ENCODE assay signal across 1 cellular context in the genomic region with DNA sequence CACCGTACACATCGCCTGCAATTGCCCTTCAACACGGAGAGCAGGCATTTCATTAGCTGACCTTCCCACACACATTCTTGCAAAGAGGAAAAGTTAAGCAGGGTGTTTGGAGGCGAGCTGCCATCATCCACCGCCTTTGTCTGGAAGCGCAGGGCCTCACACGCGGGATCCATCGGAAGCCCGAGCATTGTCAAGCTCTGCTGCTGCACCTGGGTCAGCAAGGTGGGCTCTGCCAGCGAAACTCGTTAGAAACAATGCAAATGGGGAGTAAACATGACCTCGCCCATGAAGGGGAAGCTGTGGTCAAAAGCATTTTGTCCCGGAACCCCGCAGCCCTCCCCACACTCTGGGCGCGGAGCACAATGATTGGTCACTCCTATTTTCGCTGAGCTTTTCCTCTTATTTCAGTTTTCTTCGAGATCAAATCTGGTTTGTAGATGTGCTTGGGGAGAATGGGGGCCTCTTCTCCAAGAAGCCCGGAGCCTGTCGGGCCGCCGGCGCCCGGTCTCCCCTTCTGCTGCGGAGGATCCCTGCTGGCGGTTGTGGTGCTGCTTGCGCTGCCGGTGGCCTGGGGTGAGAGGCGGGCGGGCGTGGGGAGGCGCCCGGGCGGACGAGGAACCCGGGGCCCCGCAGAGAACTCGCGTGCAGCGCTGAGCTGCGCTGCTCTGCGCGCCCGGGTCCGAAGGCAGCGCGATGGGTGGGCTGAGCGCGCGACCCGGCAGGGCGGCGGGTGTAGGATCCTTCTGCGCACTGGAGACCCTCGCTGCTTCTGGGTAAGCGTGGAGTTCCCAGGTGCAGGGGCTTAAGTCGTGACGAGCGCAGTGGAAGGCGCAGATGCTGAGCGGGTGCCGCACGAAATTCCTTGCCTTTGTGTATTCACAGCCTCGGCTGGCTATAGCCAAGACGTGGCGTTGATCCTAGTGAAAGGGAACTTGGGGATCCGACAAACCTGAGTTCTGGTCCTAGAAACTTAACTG.
TF ChIP-seq lines count a peak whose summit lies in the region.

A gene (plus strand): TSS at position 342 of the 977 bp plus-strand sequence. CDS start 111 bp downstream, at position 453.

TF ChIP-seq in GM12878, 131 proteins besides CTCF, POLR2A, EP300 and RAD21 (continued from another document):
- TF ChIP-seq, protein P1, sequence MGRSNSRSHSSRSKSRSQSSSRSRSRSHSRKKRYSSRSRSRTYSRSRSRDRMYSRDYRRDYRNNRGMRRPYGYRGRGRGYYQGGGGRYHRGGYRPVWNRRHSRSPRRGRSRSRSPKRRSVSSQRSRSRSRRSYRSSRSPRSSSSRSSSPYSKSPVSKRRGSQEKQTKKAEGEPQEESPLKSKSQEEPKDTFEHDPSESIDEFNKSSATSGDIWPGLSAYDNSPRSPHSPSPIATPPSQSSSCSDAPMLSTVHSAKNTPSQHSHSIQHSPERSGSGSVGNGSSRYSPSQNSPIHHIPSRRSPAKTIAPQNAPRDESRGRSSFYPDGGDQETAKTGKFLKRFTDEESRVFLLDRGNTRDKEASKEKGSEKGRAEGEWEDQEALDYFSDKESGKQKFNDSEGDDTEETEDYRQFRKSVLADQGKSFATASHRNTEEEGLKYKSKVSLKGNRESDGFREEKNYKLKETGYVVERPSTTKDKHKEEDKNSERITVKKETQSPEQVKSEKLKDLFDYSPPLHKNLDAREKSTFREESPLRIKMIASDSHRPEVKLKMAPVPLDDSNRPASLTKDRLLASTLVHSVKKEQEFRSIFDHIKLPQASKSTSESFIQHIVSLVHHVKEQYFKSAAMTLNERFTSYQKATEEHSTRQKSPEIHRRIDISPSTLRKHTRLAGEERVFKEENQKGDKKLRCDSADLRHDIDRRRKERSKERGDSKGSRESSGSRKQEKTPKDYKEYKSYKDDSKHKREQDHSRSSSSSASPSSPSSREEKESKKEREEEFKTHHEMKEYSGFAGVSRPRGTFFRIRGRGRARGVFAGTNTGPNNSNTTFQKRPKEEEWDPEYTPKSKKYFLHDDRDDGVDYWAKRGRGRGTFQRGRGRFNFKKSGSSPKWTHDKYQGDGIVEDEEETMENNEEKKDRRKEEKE (IDR thresholded peaks at IDR 0.05) = no peak
- TF ChIP-seq MEF2A (IDR thresholded peaks at IDR 0.05; ENCODE audit: insufficient read depth, low read depth, low read length) (no peak), SP1 (IDR thresholded peaks at IDR 0.05; ENCODE audit: low read depth, low read length) (no peak), RUNX3 (IDR thresholded peaks at IDR 0.05; ENCODE audit: low read length) (peak; percentile 74), BHLHE40 (IDR thresholded peaks at IDR 0.05; ENCODE audit: borderline replicate concordance in 1 of 2, low read depth in 2 of 2, low read length in 1 of 2) (peak in 1 of 2 experiments; percentile 45; a peak in 1 of 4 replicates), BCL11A (IDR thresholded peaks at IDR 0.05; ENCODE audit: low read depth, low read length) (no peak), MEF2B (IDR thresholded peaks at IDR 0.05; ENCODE audit: partially characterized antibody, poor library complexity, severe bottlenecking) (no peak), EGR1 (IDR thresholded peaks at IDR 0.05; ENCODE audit: borderline replicate concordance in 1 of 2, low read depth in 2 of 2, low read length in 2 of 2) (0 out of 3 replicates have a peak, but pooled peaks of 1 of the 2 experiments have one; percentile 8)
- TF ChIP-seq, protein P2, sequence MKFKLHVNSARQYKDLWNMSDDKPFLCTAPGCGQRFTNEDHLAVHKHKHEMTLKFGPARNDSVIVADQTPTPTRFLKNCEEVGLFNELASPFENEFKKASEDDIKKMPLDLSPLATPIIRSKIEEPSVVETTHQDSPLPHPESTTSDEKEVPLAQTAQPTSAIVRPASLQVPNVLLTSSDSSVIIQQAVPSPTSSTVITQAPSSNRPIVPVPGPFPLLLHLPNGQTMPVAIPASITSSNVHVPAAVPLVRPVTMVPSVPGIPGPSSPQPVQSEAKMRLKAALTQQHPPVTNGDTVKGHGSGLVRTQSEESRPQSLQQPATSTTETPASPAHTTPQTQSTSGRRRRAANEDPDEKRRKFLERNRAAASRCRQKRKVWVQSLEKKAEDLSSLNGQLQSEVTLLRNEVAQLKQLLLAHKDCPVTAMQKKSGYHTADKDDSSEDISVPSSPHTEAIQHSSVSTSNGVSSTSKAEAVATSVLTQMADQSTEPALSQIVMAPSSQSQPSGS (IDR thresholded peaks at IDR 0.05; ENCODE audit: low read length) = no peak
